1 cellular context compared by ENCODE assay signal in the genomic region with DNA sequence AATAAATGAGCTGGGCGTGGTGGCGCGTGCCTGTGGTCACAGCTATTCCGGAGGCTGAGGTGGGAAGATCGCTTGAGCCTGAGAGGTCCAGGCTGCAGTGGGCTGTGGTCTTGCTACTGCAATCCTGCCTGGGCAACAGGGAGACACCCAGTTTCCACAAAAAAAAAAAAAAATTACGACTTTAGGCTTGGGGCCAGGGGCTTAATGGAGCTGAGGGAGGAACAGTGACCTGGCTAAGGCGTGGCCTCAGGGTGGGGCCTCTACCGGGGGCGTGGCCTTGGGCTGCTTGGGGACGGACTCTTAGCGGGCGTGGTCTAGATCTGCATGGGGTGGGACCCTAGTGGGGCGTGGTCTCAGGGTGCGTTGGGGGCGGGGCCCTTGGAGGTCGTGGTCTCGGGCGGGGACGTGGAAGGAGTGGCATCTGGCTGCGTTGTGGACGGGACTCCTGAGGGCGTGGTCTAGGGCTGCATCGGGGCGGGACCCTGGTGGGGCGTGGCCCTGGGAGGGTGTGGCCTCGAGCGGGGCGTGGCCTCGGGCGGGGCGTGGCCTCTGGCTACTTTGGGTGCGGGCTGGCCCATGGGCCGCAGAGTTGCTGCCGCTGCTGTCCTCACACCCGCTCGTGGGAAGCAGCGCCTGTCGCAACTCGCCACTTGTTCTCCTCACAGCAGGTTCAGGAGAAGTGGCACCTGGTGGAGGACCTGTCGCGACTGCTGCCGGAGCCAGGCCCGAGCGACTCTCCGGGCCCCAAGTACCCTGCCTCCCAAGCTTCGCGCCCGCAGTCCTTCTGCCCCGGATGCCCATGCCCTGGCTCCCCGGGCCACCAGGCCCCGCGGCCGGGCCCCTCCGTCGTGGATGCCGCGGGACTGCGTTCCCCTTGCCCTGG.
TF ChIP-seq lines count a peak whose summit lies in the region.

No MANE protein-coding gene starts in this region.

TF ChIP-seq in K562, 482 proteins besides CTCF, POLR2A, EP300 and RAD21 (continued from another document and continues in another):
- TF ChIP-seq, protein P1, sequence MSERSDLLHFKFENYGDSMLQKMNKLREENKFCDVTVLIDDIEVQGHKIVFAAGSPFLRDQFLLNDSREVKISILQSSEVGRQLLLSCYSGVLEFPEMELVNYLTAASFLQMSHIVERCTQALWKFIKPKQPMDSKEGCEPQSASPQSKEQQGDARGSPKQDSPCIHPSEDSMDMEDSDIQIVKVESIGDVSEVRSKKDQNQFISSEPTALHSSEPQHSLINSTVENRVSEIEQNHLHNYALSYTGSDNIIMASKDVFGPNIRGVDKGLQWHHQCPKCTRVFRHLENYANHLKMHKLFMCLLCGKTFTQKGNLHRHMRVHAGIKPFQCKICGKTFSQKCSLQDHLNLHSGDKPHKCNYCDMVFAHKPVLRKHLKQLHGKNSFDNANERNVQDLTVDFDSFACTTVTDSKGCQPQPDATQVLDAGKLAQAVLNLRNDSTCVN (CRISPR knock-in tag; IDR thresholded peaks at IDR 0.05), result no peak
- TF ChIP-seq FOXP1 (CRISPR knock-in tag; IDR thresholded peaks at IDR 0.05), result no peak; the same call in 1 of the 2 replicates
- TF ChIP-seq ZNF507 (tag; conservative IDR thresholded peaks at IDR 0.05), result no peak
- TF ChIP-seq BRD4 (IDR thresholded peaks at IDR 0.05), result no peak
- no peak for TF ChIP-seq RHOXF2B (CRISPR knock-in tag; conservative IDR thresholded peaks at IDR 0.05)
- TF ChIP-seq, protein P2, sequence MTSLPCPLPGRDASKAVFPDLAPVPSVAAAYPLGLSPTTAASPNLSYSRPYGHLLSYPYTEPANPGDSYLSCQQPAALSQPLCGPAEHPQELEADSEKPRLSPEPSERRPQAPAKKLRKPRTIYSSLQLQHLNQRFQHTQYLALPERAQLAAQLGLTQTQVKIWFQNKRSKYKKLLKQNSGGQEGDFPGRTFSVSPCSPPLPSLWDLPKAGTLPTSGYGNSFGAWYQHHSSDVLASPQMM (CRISPR knock-in tag; IDR thresholded peaks at IDR 0.05), result no peak
- no peak for TF ChIP-seq CC2D1A (IDR thresholded peaks at IDR 0.05)
- no peak for TF ChIP-seq RBBP5 (IDR thresholded peaks at IDR 0.05; ENCODE audit: borderline replicate concordance, insufficient read depth, low read length, poor library complexity, severe bottlenecking)
- TF ChIP-seq TBP (optimal IDR thresholded peaks at IDR 0.05; ENCODE audit: low read depth, low read length), result peak; percentile 82
- TF ChIP-seq SAFB (IDR thresholded peaks at IDR 0.05; ENCODE audit: borderline replicate concordance, low read depth, low read length), result peak; percentile 56; the same call in 1 of the 2 replicates
- TF ChIP-seq RAD51 (IDR thresholded peaks at IDR 0.05; ENCODE audit: borderline replicate concordance, low read depth), result no peak; the same call in 1 of the 2 replicates
- TF ChIP-seq, protein P3, sequence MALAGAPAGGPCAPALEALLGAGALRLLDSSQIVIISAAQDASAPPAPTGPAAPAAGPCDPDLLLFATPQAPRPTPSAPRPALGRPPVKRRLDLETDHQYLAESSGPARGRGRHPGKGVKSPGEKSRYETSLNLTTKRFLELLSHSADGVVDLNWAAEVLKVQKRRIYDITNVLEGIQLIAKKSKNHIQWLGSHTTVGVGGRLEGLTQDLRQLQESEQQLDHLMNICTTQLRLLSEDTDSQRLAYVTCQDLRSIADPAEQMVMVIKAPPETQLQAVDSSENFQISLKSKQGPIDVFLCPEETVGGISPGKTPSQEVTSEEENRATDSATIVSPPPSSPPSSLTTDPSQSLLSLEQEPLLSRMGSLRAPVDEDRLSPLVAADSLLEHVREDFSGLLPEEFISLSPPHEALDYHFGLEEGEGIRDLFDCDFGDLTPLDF (CRISPR knock-in tag; IDR thresholded peaks at IDR 0.05), result 0 out of 2 replicates have a peak, but pooled peaks have one; percentile 25
- TF ChIP-seq ZNF121 (CRISPR knock-in tag; conservative IDR thresholded peaks at IDR 0.05), result no peak
- TF ChIP-seq ZKSCAN8 (CRISPR knock-in tag; IDR thresholded peaks at IDR 0.05), result no peak
- no peak for TF ChIP-seq CBX1 (IDR thresholded peaks at IDR 0.05; ENCODE audit: low read depth)
- no peak for TF ChIP-seq POLR2AphosphoS2 (IDR thresholded peaks at IDR 0.05; ENCODE audit: low read length)
- no peak for TF ChIP-seq RBM22 (IDR thresholded peaks at IDR 0.05; ENCODE audit: low read depth, low read length, poor library complexity, severe bottlenecking)
- TF ChIP-seq, protein P4, sequence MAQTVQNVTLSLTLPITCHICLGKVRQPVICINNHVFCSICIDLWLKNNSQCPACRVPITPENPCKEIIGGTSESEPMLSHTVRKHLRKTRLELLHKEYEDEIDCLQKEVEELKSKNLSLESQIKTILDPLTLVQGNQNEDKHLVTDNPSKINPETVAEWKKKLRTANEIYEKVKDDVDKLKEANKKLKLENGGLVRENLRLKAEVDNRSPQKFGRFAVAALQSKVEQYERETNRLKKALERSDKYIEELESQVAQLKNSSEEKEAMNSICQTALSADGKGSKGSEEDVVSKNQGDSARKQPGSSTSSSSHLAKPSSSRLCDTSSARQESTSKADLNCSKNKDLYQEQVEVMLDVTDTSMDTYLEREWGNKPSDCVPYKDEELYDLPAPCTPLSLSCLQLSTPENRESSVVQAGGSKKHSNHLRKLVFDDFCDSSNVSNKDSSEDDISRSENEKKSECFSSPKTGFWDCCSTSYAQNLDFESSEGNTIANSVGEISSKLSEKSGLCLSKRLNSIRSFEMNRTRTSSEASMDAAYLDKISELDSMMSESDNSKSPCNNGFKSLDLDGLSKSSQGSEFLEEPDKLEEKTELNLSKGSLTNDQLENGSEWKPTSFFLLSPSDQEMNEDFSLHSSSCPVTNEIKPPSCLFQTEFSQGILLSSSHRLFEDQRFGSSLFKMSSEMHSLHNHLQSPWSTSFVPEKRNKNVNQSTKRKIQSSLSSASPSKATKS (CRISPR knock-in tag; IDR thresholded peaks at IDR 0.05), result no peak
- TF ChIP-seq, protein P5, sequence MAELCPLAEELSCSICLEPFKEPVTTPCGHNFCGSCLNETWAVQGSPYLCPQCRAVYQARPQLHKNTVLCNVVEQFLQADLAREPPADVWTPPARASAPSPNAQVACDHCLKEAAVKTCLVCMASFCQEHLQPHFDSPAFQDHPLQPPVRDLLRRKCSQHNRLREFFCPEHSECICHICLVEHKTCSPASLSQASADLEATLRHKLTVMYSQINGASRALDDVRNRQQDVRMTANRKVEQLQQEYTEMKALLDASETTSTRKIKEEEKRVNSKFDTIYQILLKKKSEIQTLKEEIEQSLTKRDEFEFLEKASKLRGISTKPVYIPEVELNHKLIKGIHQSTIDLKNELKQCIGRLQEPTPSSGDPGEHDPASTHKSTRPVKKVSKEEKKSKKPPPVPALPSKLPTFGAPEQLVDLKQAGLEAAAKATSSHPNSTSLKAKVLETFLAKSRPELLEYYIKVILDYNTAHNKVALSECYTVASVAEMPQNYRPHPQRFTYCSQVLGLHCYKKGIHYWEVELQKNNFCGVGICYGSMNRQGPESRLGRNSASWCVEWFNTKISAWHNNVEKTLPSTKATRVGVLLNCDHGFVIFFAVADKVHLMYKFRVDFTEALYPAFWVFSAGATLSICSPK (IDR thresholded peaks at IDR 0.05; ENCODE audit: borderline replicate concordance), result no peak
- TF ChIP-seq CREB5 (CRISPR knock-in tag; IDR thresholded peaks at IDR 0.05), result no peak
- TF ChIP-seq NR2F6 (CRISPR knock-in tag; IDR thresholded peaks at IDR 0.05), result no peak
- no peak for TF ChIP-seq SRSF1 (IDR thresholded peaks at IDR 0.05; ENCODE audit: low read depth, low read length)
- TF ChIP-seq POLR2B (IDR thresholded peaks at IDR 0.05; ENCODE audit: low read depth, partially characterized antibody), result peak; percentile 45
- no peak for TF ChIP-seq PCBP1 (IDR thresholded peaks at IDR 0.05; ENCODE audit: low read depth, low read length, poor library complexity, severe bottlenecking)
- no peak for TF ChIP-seq CREBBP (IDR thresholded peaks at IDR 0.05; ENCODE audit: low read depth, low read length)
- TF ChIP-seq ESRRB (CRISPR knock-in tag; IDR thresholded peaks at IDR 0.05; ENCODE audit: borderline replicate concordance), result no peak
- TF ChIP-seq E2F8 (IDR thresholded peaks at IDR 0.05; ENCODE audit: low read depth, partially characterized antibody), result no peak
- TF ChIP-seq, protein P6, sequence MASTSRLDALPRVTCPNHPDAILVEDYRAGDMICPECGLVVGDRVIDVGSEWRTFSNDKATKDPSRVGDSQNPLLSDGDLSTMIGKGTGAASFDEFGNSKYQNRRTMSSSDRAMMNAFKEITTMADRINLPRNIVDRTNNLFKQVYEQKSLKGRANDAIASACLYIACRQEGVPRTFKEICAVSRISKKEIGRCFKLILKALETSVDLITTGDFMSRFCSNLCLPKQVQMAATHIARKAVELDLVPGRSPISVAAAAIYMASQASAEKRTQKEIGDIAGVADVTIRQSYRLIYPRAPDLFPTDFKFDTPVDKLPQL (IDR thresholded peaks at IDR 0.05; ENCODE audit: extremely low read depth, insufficient read length), result no peak
- TF ChIP-seq GTF2A2 (tag; IDR thresholded peaks at IDR 0.05), result no peak
- TF ChIP-seq ZBTB49 (CRISPR knock-in tag; IDR thresholded peaks at IDR 0.05; ENCODE audit: borderline replicate concordance), result no peak
- TF ChIP-seq ZNF134 (CRISPR knock-in tag; conservative IDR thresholded peaks at IDR 0.05), result no peak
- peak in 1 of 3 experiments; percentile 14 for TF ChIP-seq YY1 (IDR thresholded peaks at IDR 0.05; ENCODE audit: borderline replicate concordance in 1 of 3, control insufficient read depth in 1 of 3, extremely low read depth in 1 of 3, insufficient read depth in 3 of 3, insufficient read length in 1 of 3, insufficient replicate concordance in 2 of 3, low read depth in 1 of 3, low read length in 2 of 3)
- TF ChIP-seq, protein P7, sequence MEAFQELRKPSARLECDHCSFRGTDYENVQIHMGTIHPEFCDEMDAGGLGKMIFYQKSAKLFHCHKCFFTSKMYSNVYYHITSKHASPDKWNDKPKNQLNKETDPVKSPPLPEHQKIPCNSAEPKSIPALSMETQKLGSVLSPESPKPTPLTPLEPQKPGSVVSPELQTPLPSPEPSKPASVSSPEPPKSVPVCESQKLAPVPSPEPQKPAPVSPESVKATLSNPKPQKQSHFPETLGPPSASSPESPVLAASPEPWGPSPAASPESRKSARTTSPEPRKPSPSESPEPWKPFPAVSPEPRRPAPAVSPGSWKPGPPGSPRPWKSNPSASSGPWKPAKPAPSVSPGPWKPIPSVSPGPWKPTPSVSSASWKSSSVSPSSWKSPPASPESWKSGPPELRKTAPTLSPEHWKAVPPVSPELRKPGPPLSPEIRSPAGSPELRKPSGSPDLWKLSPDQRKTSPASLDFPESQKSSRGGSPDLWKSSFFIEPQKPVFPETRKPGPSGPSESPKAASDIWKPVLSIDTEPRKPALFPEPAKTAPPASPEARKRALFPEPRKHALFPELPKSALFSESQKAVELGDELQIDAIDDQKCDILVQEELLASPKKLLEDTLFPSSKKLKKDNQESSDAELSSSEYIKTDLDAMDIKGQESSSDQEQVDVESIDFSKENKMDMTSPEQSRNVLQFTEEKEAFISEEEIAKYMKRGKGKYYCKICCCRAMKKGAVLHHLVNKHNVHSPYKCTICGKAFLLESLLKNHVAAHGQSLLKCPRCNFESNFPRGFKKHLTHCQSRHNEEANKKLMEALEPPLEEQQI (IDR thresholded peaks at IDR 0.05), result no peak
- no peak for TF ChIP-seq KAT2B (IDR thresholded peaks at IDR 0.05; ENCODE audit: low read depth, low read length)
- TF ChIP-seq HDAC3 (IDR thresholded peaks at IDR 0.05; ENCODE audit: borderline replicate concordance, partially characterized antibody), result no peak
- TF ChIP-seq BCOR (IDR thresholded peaks at IDR 0.05), result no peak
